ENCODE assay signal across 8 cellular contexts in the genomic region with DNA sequence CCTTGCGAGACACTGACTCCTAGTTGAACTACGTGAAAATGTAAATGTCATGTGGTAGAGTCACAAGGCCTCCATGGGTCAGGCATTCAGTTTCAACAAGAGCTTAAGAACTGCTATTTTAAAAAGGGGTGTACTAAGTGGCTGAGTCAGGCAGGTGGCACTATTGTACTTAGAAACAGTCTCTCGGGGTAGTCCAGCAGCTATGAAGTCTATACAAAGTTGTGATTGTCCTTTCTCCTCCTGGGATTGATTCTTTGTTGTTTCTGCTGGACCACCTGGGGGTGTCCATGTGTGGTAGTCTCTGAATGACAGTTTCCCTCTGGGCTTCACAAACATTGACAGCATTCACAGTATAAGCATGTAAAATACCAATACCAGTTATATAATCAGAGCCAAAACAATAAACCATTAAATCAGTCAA.
DNase-seq lines count a peak whose midpoint lies in the region; ATAC-seq lines count a peak whose summit lies in the region.

No MANE protein-coding gene starts in this region.

- H3K4me1 Mint-ChIP-seq in T-helper 2 cell treated with Interferon-gamma antibody and Interleukin-4, amounts not matched to agents 5 μg/mL and 100 μg/mL, for 36 hours (ENCODE audit: low read depth) = no peaks in the 10 kb centered on the region

- H3K27ac Mint-ChIP-seq in T-helper 2 cell treated with Interferon-gamma antibody and Interleukin-4, amounts not matched to agents 5 μg/mL and 100 μg/mL, for 36 hours = no peak overlapping the region

- H3K27me3 Mint-ChIP-seq in T-helper 2 cell treated with Interferon-gamma antibody and Interleukin-4, amounts not matched to agents 5 μg/mL and 100 μg/mL, for 36 hours (ENCODE audit: low read depth) = no peaks in the 10 kb centered on the region

- no peaks in the 10 kb centered on the region for H3K36me3 Mint-ChIP-seq in T-helper 2 cell treated with Interferon-gamma antibody and Interleukin-4, amounts not matched to agents 5 μg/mL and 100 μg/mL, for 36 hours (ENCODE audit: low read depth)

- DNase-seq in DMS53 (lab: John Stamatoyannopoulos, UW) (peak; percentile 59), NCI-H510A (lab: John Stamatoyannopoulos, UW) (peak; percentile 13), astrocyte of the hippocampus (ENCODE audit: low read depth, low spot score) (peak; percentile 78), inferior parietal cortex (ENCODE audit: extremely low spot score) (peak; percentile 69), stromal cell of bone marrow (ENCODE audit: low read depth) (peak; percentile 32)
- DNase-seq in T-helper 2 cell treated with Interferon-gamma antibody and Interleukin-4, amounts not matched to agents 5 μg/mL and 100 μg/mL, for 36 hours (ENCODE audit: low spot score) = no peak

- no peaks in the 10 kb centered on the region for H3K9me3 Mint-ChIP-seq in T-helper 2 cell treated with Interferon-gamma antibody and Interleukin-4, amounts not matched to agents 5 μg/mL and 100 μg/mL, for 36 hours

- no peak overlapping the region for H3K4me3 Mint-ChIP-seq in T-helper 2 cell treated with Interferon-gamma antibody and Interleukin-4, amounts not matched to agents 5 μg/mL and 100 μg/mL, for 36 hours

- ATAC-seq in GM19395 (IDR thresholded peaks at IDR 0.05; ENCODE audit: unreplicated experiment) (peak; percentile 92), HG03354 (IDR thresholded peaks at IDR 0.05; ENCODE audit: poor library complexity, severe bottlenecking, unreplicated experiment) (peak; percentile 90)
